Comparison of ENCODE assay signal across 17 cellular contexts in genomic region chr17:77036136-77036840, GRCh38.
DNase-seq lines count a peak whose midpoint lies in the region; ATAC-seq and TF ChIP-seq lines count a peak whose summit lies in the region.
"Had no signal": no experiment of that assay in that cellular context is flagged by ENCODE, and none has a peak within 500 bp of the region (broad histone marks: within the 10 kb centered on the region; RNA-seq: fewer than 3 reads in every experiment).

No MANE protein-coding gene starts in this region.

- peaks cover 22% of the 10 kb centered on the region for H3K4me1 Mint-ChIP-seq in type B pancreatic cell (ENCODE audit: unreplicated experiment)
- H3K4me1 Mint-ChIP-seq: WTC11 had no signal

- DNase-seq in mammary epithelial cell (no peak), breast epithelium (ENCODE audit: low spot score in 2 of 2) (no peak), type B pancreatic cell (ENCODE audit: extremely low spot score, unreplicated experiment) (no peak), C1 segment of cervical spinal cord (lab: John Stamatoyannopoulos, UW) (no peak), NCI-H1105 treated with DMSO at 0.1 percent for 48 hours (lab: John Stamatoyannopoulos, UW) (no peak)
- DNase-seq: activated CD4-positive, alpha-beta T cell treated with anti-CD3 and anti-CD28 coated beads, Interleukin-2, amount 50 U/mL, for 4 hours; activated CD8-positive, alpha-beta memory T cell treated with anti-CD3 and anti-CD28 coated beads, Interleukin-2, amount 50 U/mL, for 4 hours; activated naive CD4-positive, alpha-beta T cell treated with anti-CD3 and anti-CD28 coated beads, Interleukin-2, amount 50 U/mL, for 16 hours; NCI-H1694; T1000 had no signal

- no peaks in the 10 kb centered on the region for H3K9me3 Mint-ChIP-seq in type B pancreatic cell

- no peaks in the 10 kb centered on the region for H3F3A ChIP-seq in OCI-LY1 (ENCODE audit: insufficient read depth, low read length)

- in situ Hi-C loops in mammary epithelial cell (cut with MboI; ENCODE audit: low sequenced_read_pairs in 2 of 2): no loop called here

- H3K4me3 ChIP-seq in mammary epithelial cell (replicated peaks in 1 of 3; ENCODE audit: insufficient read depth in 1 of 3, low read depth in 2 of 3, low read length in 3 of 3) (no peak overlapping the region), breast epithelium (no peak overlapping the region), OCI-LY1 (ENCODE audit: low read depth, low read length, poor library complexity, severe bottlenecking) (peak overlapping the region; percentile 63)
- H3K4me3 ChIP-seq: lung, PC-9, skin epidermis had no signal

- H4K20me1 ChIP-seq in mammary epithelial cell (ENCODE audit: insufficient read depth, low read length) (no peaks in the 10 kb centered on the region), OCI-LY1 (ENCODE audit: insufficient read depth, low read length) (no peaks in the 10 kb centered on the region)

- H3K79me2 ChIP-seq in mammary epithelial cell (ENCODE audit: insufficient read depth, low read length): no peaks in the 10 kb centered on the region
- H3K79me2 ChIP-seq in OCI-LY1 (ENCODE audit: insufficient read depth, low read length): no peaks in the 10 kb centered on the region

- ATAC-seq in esophagus mucosa: peak; percentile 11
- no peak for ATAC-seq in GM18517 (IDR thresholded peaks at IDR 0.05; ENCODE audit: unreplicated experiment)
- ATAC-seq: WTC11 had no signal

- H3K4me3 Mint-ChIP-seq in type B pancreatic cell: peak overlapping the region; percentile 42
- H3K4me3 Mint-ChIP-seq: WTC11 had no signal

- intact Hi-C loops in mammary epithelial cell (cut with micrococcal nuclease): loop anchor here (1.0 kb wide), 1 partner anchor 20 kb away; no protein-coding TSS in a partner anchor
- intact Hi-C loops in breast epithelium (cut with DNase I; ENCODE audit: low total_unique reads): loop anchor here (5.0 kb wide), 1 partner anchor 689 kb away; no protein-coding TSS in a partner anchor

- no peak overlapping the region for H3K27ac Mint-ChIP-seq in type B pancreatic cell
- H3K27ac Mint-ChIP-seq: WTC11 had no signal

- no peaks in the 10 kb centered on the region for H3K36me3 Mint-ChIP-seq in type B pancreatic cell
- H3K36me3 Mint-ChIP-seq: WTC11 had no signal

- peak overlapping the region; percentile 1 for H2AFZ ChIP-seq in mammary epithelial cell (ENCODE audit: low read depth, low read length)
- H2AFZ ChIP-seq in OCI-LY1 (ENCODE audit: low read length): no peak overlapping the region
- H2AFZ ChIP-seq: PC-9 had no signal

- TF ChIP-seq POLR2A in breast epithelium (IDR thresholded peaks at IDR 0.05): no peak

- H3K27me3 ChIP-seq in mammary epithelial cell (ENCODE audit: insufficient read depth, low read length): peaks cover 4% of the 10 kb centered on the region
- peaks cover 0 to 2% of the 10 kb centered on the region in 2 donors for H3K27me3 ChIP-seq in breast epithelium
- no peaks in the 10 kb centered on the region for H3K27me3 ChIP-seq in OCI-LY1 (ENCODE audit: insufficient read depth, low read length)

- TF ChIP-seq CTCF in mammary epithelial cell (conservative IDR thresholded peaks at IDR 0.05 in 1 of 2, IDR thresholded peaks at IDR 0.05 in 1 of 2; ENCODE audit: extremely low read depth in 1 of 2, insufficient read depth in 1 of 2, low read depth in 1 of 2, low read length in 2 of 2) (no peak), breast epithelium (IDR thresholded peaks at IDR 0.05) (no peak), OCI-LY1 (IDR thresholded peaks at IDR 0.05; ENCODE audit: low read length) (no peak), type B pancreatic cell (conservative IDR thresholded peaks at IDR 0.05) (no peak)

- H3K9ac ChIP-seq in mammary epithelial cell (ENCODE audit: insufficient read depth, low read length) (no peak overlapping the region), OCI-LY1 (ENCODE audit: low read length) (peak overlapping the region; percentile 73)

- H3K4me2 ChIP-seq in mammary epithelial cell (ENCODE audit: insufficient read depth, low read depth, low read length) (no peak overlapping the region), OCI-LY1 (ENCODE audit: low read length) (peak overlapping the region; percentile 87)
- H3K4me2 ChIP-seq: PC-9 had no signal

- H3K4me1 ChIP-seq in mammary epithelial cell (ENCODE audit: insufficient read depth, low read length): no peaks in the 10 kb centered on the region
- no peaks in the 10 kb centered on the region for H3K4me1 ChIP-seq in breast epithelium
- peaks cover 49% of the 10 kb centered on the region for H3K4me1 ChIP-seq in OCI-LY1 (ENCODE audit: insufficient read depth, low read length, severe bottlenecking)

- 82% methylated on average over 14 of the region's 16 CpGs for WGBS in mammary epithelial cell (ENCODE audit: low coverage, missing lambda C conversion rate)

- CTCF ChIA-PET in mammary epithelial cell (lab: Charles Lee; ENCODE audit: low non-redundant PET): interaction anchor here (0.5 to 1.5 kb wide), 4 partner anchors 12 to 32 kb away, joined by 4 to 12 read pairs (median 9); no protein-coding TSS in a partner anchor

- no TSS peak for BruUV-seq in mammary epithelial cell (replicated peaks; lab: Mats Ljungman, UMichigan)

- H3K9me3 ChIP-seq in mammary epithelial cell (replicated peaks; ENCODE audit: insufficient read depth, low read length) (peaks cover 8% of the 10 kb centered on the region), breast epithelium (peaks cover 11 to 13% of the 10 kb centered on the region in 2 donors), OCI-LY1 (ENCODE audit: low read length) (peaks cover 3% of the 10 kb centered on the region; the same call in 1 of the 2 replicates)

- no peaks in the 10 kb centered on the region for H3K36me3 ChIP-seq in mammary epithelial cell (ENCODE audit: insufficient read depth, low read length)
- no peaks in the 10 kb centered on the region for H3K36me3 ChIP-seq in breast epithelium
- H3K36me3 ChIP-seq in OCI-LY1 (ENCODE audit: insufficient read depth, low read length): no peaks in the 10 kb centered on the region; the same call in 1 of the 2 replicates

- dilution Hi-C loops in mammary epithelial cell (cut with HindIII; ENCODE audit: low sequenced_read_pairs): no loop called here

- no peak overlapping the region for H3K27ac ChIP-seq in mammary epithelial cell (ENCODE audit: insufficient read depth, low read depth, low read length)
- no peak overlapping the region for H3K27ac ChIP-seq in breast epithelium
- peak overlapping the region; percentile 95 for H3K27ac ChIP-seq in OCI-LY1 (ENCODE audit: low read depth, low read length, poor library complexity, severe bottlenecking)
- H3K27ac ChIP-seq: PC-9, skin epidermis had no signal

- no peaks in the 10 kb centered on the region for H3K9me2 ChIP-seq in OCI-LY1 (ENCODE audit: low read depth, low read length)

- H3K27me3 Mint-ChIP-seq in type B pancreatic cell: peaks cover 18% of the 10 kb centered on the region
